In the genomic region with DNA sequence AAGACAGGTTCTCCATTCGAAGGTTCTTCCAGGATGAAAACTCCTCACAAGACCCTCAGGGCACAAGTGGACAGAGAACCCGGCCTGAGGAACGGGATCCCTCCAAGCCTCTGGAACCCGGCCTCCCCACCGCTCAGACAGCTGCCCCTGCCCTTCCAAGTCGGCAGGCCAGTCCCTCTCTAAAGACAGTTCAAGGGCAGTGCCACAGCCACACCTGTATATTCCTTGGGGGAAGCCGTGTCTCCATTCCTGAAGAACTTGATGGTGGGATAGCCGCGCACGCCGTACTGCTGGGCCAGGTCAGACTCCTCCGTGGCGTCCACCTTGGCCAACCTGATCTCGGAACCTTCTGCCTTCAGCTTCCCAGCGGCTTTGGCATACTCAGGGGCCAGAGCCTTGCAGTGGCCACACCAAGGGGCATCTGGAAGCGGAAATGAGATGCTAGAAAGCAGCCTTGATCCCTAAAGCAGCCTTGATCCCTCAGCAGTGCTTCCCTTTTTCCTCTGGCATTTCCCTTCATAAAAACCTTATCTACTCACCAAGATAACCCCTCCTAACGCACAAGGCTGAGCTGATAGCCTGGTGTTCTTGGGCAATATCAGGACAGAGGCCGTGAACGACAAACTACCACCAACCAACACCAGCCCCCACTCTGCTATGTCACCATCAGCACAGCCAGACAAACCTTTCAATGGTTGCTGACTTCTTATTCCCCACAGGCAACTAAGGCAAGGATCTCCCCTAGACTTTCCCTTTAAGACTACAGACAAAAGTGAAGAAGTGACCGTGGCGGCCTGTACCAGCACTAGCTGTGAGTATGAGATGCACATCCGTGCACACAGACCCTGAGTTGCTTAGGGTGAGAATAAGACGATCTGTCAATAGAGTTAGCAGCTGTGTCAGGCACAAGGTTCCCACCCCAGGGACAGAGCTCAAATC, we compare ENCODE assay signal across 8 cellular contexts. TPM values are rescaled to one million over a fixed set of nuclear protein-coding genes. Genes with fewer than 3 reads are reported as not detected.
A peak's percentile ranks its signal among the peaks of the same experiment; 100 is the strongest.
DNase-seq lines count a peak whose midpoint lies in the region; ATAC-seq and TF ChIP-seq lines count a peak whose summit lies in the region.

No MANE protein-coding gene starts in this region.

- H3K36me3 ChIP-seq in BLaER1 treated with 17β-estradiol and CSF1 and Interleukin-3, amounts not matched to agents 10 nM and 100 nM = peaks cover 51 to 65% (median 58%) of the 10 kb centered on the region in 11 experiments
- peaks cover 10% of the 10 kb centered on the region for H3K36me3 ChIP-seq in colonic mucosa

- no peaks in the 10 kb centered on the region for H3K36me3 Mint-ChIP-seq in natural killer cell

- peaks cover 0 to 3% of the 10 kb centered on the region in 2 donors for H3K27me3 Mint-ChIP-seq in natural killer cell (ENCODE audit: low read depth in 2 of 2)

- H3K4me3 Mint-ChIP-seq in natural killer cell = peak overlapping the region; percentile 88

- H3K4me1 ChIP-seq in BLaER1 treated with 17β-estradiol and CSF1 and Interleukin-3, amounts not matched to agents 10 nM and 100 nM = peaks cover 50 to 70% (median 55%) of the 10 kb centered on the region in 10 experiments
- H3K4me1 ChIP-seq in colonic mucosa = peaks cover 17% of the 10 kb centered on the region

- H3K9ac ChIP-seq in BLaER1 treated with 17β-estradiol and CSF1 and Interleukin-3, amounts not matched to agents 10 nM and 100 nM = peak overlapping the region; percentile 89 to 96 (median 94)
- peak overlapping the region; percentile 91 to 95 for H3K9ac ChIP-seq in colonic mucosa (ENCODE audit: low read depth in 2 of 2, low read length in 2 of 2)

- H3K27me3 ChIP-seq in BLaER1 treated with 17β-estradiol and CSF1 and Interleukin-3, amounts not matched to agents 10 nM and 100 nM = no peaks in the 10 kb centered on the region
- H3K27me3 ChIP-seq in colonic mucosa = no peaks in the 10 kb centered on the region

- H3K4me2 ChIP-seq in BLaER1 treated with 17β-estradiol and CSF1 and Interleukin-3, amounts not matched to agents 10 nM and 100 nM = peak overlapping the region; percentile 91 to 99 (median 98)

- H3K4me3 ChIP-seq in BLaER1 treated with 17β-estradiol and CSF1 and Interleukin-3, amounts not matched to agents 10 nM and 100 nM = peak overlapping the region; percentile 78 to 99 (median 92)
- peak overlapping the region; percentile 91 for H3K4me3 ChIP-seq in LNCaP clone FGC (ENCODE audit: low read depth, low read length)
- H3K4me3 ChIP-seq in colonic mucosa = peak overlapping the region; percentile 96

- peak overlapping the region; percentile 79 to 91 (median 87); a peak in 21 of 22 replicates for H3K27ac ChIP-seq in BLaER1 treated with 17β-estradiol and CSF1 and Interleukin-3, amounts not matched to agents 10 nM and 100 nM
- peak overlapping the region; percentile 92 for H3K27ac ChIP-seq in colonic mucosa

- no peak for DNase-seq in LNCaP clone FGC (ENCODE audit: low read depth)
- DNase-seq in colonic mucosa = no peak
- no peak for DNase-seq in natural killer cell
- DNase-seq in occipital lobe (lab: John Stamatoyannopoulos, UW) = no peak
- DNase-seq in DMS53 (lab: John Stamatoyannopoulos, UW) = no peak
- no peak for DNase-seq in NCI-H1105 (lab: John Stamatoyannopoulos, UW)

- H4K20me1 ChIP-seq in BLaER1 treated with 17β-estradiol and CSF1 and Interleukin-3, amounts not matched to agents 10 nM and 100 nM = peaks cover 54 to 71% (median 63%) of the 10 kb centered on the region in 11 experiments; a peak in 21 of 22 replicates

- no peaks in the 10 kb centered on the region for H3K9me3 ChIP-seq in BLaER1 treated with 17β-estradiol and CSF1 and Interleukin-3, amounts not matched to agents 10 nM and 100 nM (replicated peaks in 1 of 11)
- H3K9me3 ChIP-seq in colonic mucosa = no peaks in the 10 kb centered on the region

- TF ChIP-seq CTCF in LNCaP clone FGC (IDR thresholded peaks at IDR 0.05; ENCODE audit: control insufficient read depth, extremely low read depth, insufficient read depth) (no peak), colonic mucosa (IDR thresholded peaks at IDR 0.05) (no peak), natural killer cell (IDR thresholded peaks at IDR 0.05) (no peak)

- no peaks in the 10 kb centered on the region for H3K9me3 Mint-ChIP-seq in natural killer cell

- H3K4me1 Mint-ChIP-seq in natural killer cell = peaks cover 25 to 31% of the 10 kb centered on the region in 2 donors

- intact Hi-C loops in colonic mucosa (cut with DNase I) (no loop called here), natural killer cell (cut with micrococcal nuclease) (no loop called here)

- peak overlapping the region; percentile 96 to 99 for H3K27ac Mint-ChIP-seq in natural killer cell

- ATAC-seq in natural killer cell (no peak), HG03457 (IDR thresholded peaks at IDR 0.05; ENCODE audit: unreplicated experiment) (no peak)

RNA-seq across cellular contexts. Expression of gene P4HB, which starts 1.1 kb away (rescaled TPM):
- 1,000 to 10,000 TPM in 1 of 2 donors, 100 to 1,000 TPM in 1; 719 to 1,051 TPM for total RNA-seq in colonic mucosa
- total RNA-seq in natural killer cell = 100 to 1,000 TPM; 334 to 468 (median 386) TPM
- total RNA-seq in occipital lobe = 57.4 TPM

RNA-seq across cellular contexts. Expression of gene ARHGDIA, which starts 11.9 kb away (rescaled TPM):
- 100 to 1,000 TPM; 407 to 546 TPM for total RNA-seq in colonic mucosa
- total RNA-seq in natural killer cell = 100 to 1,000 TPM; 600 to 824 (median 689) TPM
- 22.9 TPM for total RNA-seq in occipital lobe

RNA-seq across cellular contexts. Expression of gene PPP1R27, which starts 24.4 kb away (rescaled TPM):
- total RNA-seq in colonic mucosa (not detected), natural killer cell (not detected), occipital lobe (not detected)

RNA-seq across cellular contexts. Expression of gene MCRIP1, which starts 26.1 kb away (rescaled TPM):
- total RNA-seq in colonic mucosa = 10 to 100 TPM; 25.9 to 26.2 TPM
- 10 to 100 TPM; 81.1 to 95.5 (median 84.2) TPM for total RNA-seq in natural killer cell
- 85.9 TPM for total RNA-seq in occipital lobe

RNA-seq across cellular contexts. Expression of gene ALYREF, which starts 32.1 kb away (rescaled TPM):
- total RNA-seq in colonic mucosa = 100 to 1,000 TPM in 1 of 2 donors, 10 to 100 TPM in 1; 66.6 to 191 TPM
- 100 to 1,000 TPM in 2 of 3 donors, 10 to 100 TPM in 1; 91.5 to 115 (median 105) TPM for total RNA-seq in natural killer cell
- 78.3 TPM for total RNA-seq in occipital lobe

Comparison
In these comparisons a context has a peak if more than half of its experiments do, and no peak if none do; other contexts are left out.
1. RNA of gene ARHGDIA, which starts 11.9 kb away (total RNA-seq): 600 to 824 TPM in natural killer cell and 407 to 546 TPM in colonic mucosa; 22.9 TPM in occipital lobe (single experiment); every median in the first group is over 10 times any median in the second.
2. Peak in every context shown above with its lines, with median percentiles within 50 percentile points of each other: H3K4me3 ChIP-seq.